9 cellular contexts compared by ENCODE assay signal in the genomic region with DNA sequence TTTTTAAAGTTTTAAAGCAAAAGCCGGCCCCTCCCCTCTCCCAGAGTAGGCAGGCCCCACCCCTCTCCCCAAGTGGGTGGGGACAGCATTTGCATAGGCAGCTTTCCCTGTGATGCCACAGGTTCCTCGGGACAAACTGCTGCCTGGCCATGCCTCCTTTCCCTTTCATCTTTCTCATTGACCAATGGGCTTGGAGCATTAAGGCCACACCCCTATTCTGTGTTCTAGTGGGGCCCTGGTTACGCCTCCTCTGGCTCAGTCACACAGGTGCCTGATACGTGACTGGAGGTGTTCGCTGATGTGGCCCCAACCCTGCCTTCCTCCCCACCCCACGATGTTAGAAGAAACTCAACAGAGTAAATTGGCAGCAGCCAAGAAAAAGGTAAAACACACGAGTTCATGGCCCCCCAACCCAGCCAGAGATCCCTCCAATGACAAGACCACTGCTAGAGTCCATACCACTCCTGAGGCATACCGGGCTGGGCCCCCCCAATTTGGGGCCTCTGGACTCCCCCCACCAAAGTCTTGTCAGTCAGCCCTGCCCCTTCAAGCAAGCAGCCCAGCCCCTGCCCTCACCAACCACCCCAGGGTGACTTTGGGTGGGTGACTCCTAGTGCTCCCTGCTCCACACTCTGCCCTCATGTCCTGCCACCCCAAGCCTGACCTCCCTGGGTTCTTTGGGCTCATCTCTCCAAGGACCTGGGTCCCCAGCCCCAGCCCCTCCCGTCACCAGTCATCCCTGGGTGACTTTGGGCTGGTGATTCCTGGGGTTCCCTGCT.
DNase-seq lines count a peak whose midpoint lies in the region; ATAC-seq and TF ChIP-seq lines count a peak whose summit lies in the region.
"Had no signal": no experiment of that assay in that cellular context is flagged by ENCODE, and none has a peak within 500 bp of the region (broad histone marks: within the 10 kb centered on the region; RNA-seq: fewer than 3 reads in every experiment).

No MANE protein-coding gene starts in this region.

- CTCF ChIA-PET in HEK293 (lab: Yijun Ruan, JAX): interaction anchor here (2.7 kb wide), 1 partner anchor 26 kb away, joined by 16 read pairs; no protein-coding TSS in a partner anchor

- TF ChIP-seq CTCF in HEK293 (tag by site-specific recombination; IDR thresholded peaks at IDR 0.05): no peak

- no peak for ATAC-seq in GM18907 (IDR thresholded peaks at IDR 0.05; ENCODE audit: unreplicated experiment)
- no peak for ATAC-seq in GM18870 (IDR thresholded peaks at IDR 0.05; ENCODE audit: unreplicated experiment)
- ATAC-seq: body of pancreas, psoas muscle had no signal

- H3K27ac ChIP-seq in HEK293 (ENCODE audit: extremely low read depth, low read depth, low read length): no peak overlapping the region
- H3K27ac ChIP-seq: body of pancreas, psoas muscle had no signal

- H3K36me3 ChIP-seq in HEK293 (ENCODE audit: control insufficient read depth in 2 of 2, insufficient read depth in 1 of 2, low read length in 2 of 2): no peaks in the 10 kb centered on the region

- POLR2A ChIA-PET in HEK293 (lab: Yijun Ruan, JAX): interaction anchor here (0.6 to 1.5 kb wide), 2 partner anchors 8 to 19 kb away, joined by 4 to 6 read pairs; no protein-coding TSS in a partner anchor

- H3K4me3 ChIP-seq in HEK293 (ENCODE audit: low read depth, low read length): no peak overlapping the region
- H3K4me3 ChIP-seq: body of pancreas, psoas muscle had no signal

- H3K9me3 ChIP-seq in HEK293 (ENCODE audit: control insufficient read depth, insufficient read depth, low read depth, low read length): no peaks in the 10 kb centered on the region
- H3K9me3 ChIP-seq: body of pancreas, psoas muscle had no signal

- DNase-seq in Caki2 (ENCODE audit: low read depth): peak; percentile 88
- DNase-seq in RPMI8226: peak; percentile 53
- peak; percentile 65 for DNase-seq in mesenteric fat pad (ENCODE audit: low spot score)
- DNase-seq in NCI-H1105 (lab: John Stamatoyannopoulos, UW): no peak
- DNase-seq: body of pancreas, psoas muscle had no signal

- in situ Hi-C loops in Caki2 (cut with HindIII; ENCODE audit: low pct_unique_long_range_greater_than_20kb, low sequenced_read_pairs): no loop called here

- H3K4me1 ChIP-seq in HEK293 (ENCODE audit: control insufficient read depth, insufficient read depth, low read length): peaks cover 6% of the 10 kb centered on the region; the same call in 1 of the 2 replicates
- H3K4me1 ChIP-seq: body of pancreas, psoas muscle had no signal

TF ChIP-seq in HEK293, 187 proteins besides CTCF, POLR2A, EP300 and RAD21 (continues in another document):
- TF ChIP-seq YY2 (tag by site-specific recombination; IDR thresholded peaks at IDR 0.05) (no peak), KLF16 (tag by site-specific recombination; IDR thresholded peaks at IDR 0.05) (no peak), ZBTB6 (tag by site-specific recombination; IDR thresholded peaks at IDR 0.05) (no peak), ZNF19 (tag by site-specific recombination; IDR thresholded peaks at IDR 0.05; ENCODE audit: low read depth) (no peak), ZNF621 (tag by site-specific recombination; IDR thresholded peaks at IDR 0.05) (no peak), EGR2 (tag by site-specific recombination; IDR thresholded peaks at IDR 0.05; ENCODE audit: low read depth) (no peak), ZNF548 (tag by site-specific recombination; IDR thresholded peaks at IDR 0.05) (no peak), ZNF664 (tag by site-specific recombination; IDR thresholded peaks at IDR 0.05) (no peak), ZNF350 (tag by site-specific recombination; IDR thresholded peaks at IDR 0.05) (no peak), ZNF449 (tag by site-specific recombination; IDR thresholded peaks at IDR 0.05) (no peak), PRDM1 (tag by site-specific recombination; IDR thresholded peaks at IDR 0.05) (no peak), ZNF16 (tag by site-specific recombination; IDR thresholded peaks at IDR 0.05; ENCODE audit: low read depth) (no peak), TCF7L2 (IDR thresholded peaks at IDR 0.05; ENCODE audit: borderline replicate concordance, low read depth, low read length) (no peak), ZNF211 (tag by site-specific recombination; IDR thresholded peaks at IDR 0.05; ENCODE audit: low read depth) (no peak), ZNF571 (tag by site-specific recombination; IDR thresholded peaks at IDR 0.05) (no peak), ZNF600 (tag by site-specific recombination; IDR thresholded peaks at IDR 0.05) (0 out of 2 replicates have a peak, but pooled peaks have one; percentile 76), OSR2 (tag by site-specific recombination; IDR thresholded peaks at IDR 0.05) (no peak), ZNF792 (tag by site-specific recombination; IDR thresholded peaks at IDR 0.05) (no peak), ZNF302 (tag by site-specific recombination; IDR thresholded peaks at IDR 0.05; ENCODE audit: low read depth) (no peak), ZSCAN16 (tag by site-specific recombination; IDR thresholded peaks at IDR 0.05) (no peak)
- TF ChIP-seq, protein P1, sequence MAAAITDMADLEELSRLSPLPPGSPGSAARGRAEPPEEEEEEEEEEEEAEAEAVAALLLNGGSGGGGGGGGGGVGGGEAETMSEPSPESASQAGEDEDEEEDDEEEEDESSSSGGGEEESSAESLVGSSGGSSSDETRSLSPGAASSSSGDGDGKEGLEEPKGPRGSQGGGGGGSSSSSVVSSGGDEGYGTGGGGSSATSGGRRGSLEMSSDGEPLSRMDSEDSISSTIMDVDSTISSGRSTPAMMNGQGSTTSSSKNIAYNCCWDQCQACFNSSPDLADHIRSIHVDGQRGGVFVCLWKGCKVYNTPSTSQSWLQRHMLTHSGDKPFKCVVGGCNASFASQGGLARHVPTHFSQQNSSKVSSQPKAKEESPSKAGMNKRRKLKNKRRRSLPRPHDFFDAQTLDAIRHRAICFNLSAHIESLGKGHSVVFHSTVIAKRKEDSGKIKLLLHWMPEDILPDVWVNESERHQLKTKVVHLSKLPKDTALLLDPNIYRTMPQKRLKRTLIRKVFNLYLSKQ (tag by site-specific recombination; IDR thresholded peaks at IDR 0.05; ENCODE audit: borderline replicate concordance): no peak
- TF ChIP-seq, protein P2, sequence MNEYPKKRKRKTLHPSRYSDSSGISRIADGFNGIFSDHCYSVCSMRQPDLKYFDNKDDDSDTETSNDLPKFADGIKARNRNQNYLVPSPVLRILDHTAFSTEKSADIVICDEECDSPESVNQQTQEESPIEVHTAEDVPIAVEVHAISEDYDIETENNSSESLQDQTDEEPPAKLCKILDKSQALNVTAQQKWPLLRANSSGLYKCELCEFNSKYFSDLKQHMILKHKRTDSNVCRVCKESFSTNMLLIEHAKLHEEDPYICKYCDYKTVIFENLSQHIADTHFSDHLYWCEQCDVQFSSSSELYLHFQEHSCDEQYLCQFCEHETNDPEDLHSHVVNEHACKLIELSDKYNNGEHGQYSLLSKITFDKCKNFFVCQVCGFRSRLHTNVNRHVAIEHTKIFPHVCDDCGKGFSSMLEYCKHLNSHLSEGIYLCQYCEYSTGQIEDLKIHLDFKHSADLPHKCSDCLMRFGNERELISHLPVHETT (tag by site-specific recombination; IDR thresholded peaks at IDR 0.05): no peak; the same call in 1 of the 2 replicates
- TF ChIP-seq, protein P3, sequence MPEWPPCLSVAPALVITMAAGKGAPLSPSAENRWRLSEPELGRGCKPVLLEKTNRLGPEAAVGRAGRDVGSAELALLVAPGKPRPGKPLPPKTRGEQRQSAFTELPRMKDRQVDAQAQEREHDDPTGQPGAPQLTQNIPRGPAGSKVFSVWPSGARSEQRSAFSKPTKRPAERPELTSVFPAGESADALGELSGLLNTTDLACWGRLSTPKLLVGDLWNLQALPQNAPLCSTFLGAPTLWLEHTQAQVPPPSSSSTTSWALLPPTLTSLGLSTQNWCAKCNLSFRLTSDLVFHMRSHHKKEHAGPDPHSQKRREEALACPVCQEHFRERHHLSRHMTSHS (tag by site-specific recombination; IDR thresholded peaks at IDR 0.05): no peak
